ENCODE assay signal across 1 cellular context in the genomic region with DNA sequence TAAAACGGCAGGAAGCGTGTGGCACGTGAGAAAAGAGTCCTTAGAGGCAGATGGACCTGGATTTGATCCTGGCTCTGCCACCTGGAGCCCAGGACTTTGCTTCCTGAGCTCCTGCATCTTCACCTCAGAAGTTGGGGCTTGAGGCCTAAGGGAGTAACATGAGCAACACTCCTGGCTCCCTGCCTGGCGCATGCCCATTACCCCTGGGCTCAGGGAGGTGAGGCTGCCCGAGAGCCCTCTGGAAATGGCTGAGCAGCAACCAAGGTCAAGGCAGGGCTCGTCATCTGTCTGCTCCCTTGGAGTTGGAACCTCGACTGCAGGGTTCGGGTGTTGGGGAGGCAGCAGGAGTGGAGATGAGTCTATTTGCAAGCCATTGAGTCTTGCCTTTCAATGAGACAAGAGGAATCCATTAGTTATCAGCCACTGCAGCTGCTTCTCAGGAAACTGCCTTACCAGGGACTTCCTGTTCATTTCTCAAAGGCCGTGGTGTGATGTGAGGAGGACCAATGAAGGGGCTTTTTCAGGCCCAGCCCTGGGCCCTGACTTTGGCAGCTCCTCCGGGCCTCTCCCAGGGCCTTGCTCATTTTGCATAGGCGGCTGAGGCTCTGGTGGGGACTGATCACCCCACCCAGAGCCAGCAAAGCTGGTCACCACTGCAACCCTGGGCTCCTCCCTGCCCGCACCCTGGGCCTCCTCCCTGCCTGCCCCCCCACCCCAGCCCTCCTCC.
TF ChIP-seq lines count a peak whose summit lies in the region.

No MANE protein-coding gene starts in this region.

TF ChIP-seq in K562, 482 proteins besides CTCF, POLR2A, EP300 and RAD21 (continued from another document and continues in another):
- TF ChIP-seq CHD7 (IDR thresholded peaks at IDR 0.05; ENCODE audit: low read depth, low read length) (no peak), RBM17 (IDR thresholded peaks at IDR 0.05; ENCODE audit: borderline replicate concordance, low read depth, low read length) (no peak), FOS (IDR thresholded peaks at IDR 0.05; ENCODE audit: extremely low read depth, insufficient read length) (no peak), MLX (CRISPR knock-in tag; conservative IDR thresholded peaks at IDR 0.05) (no peak), BCL6 (CRISPR knock-in tag; IDR thresholded peaks at IDR 0.05) (no peak), SMARCE1 (IDR thresholded peaks at IDR 0.05) (no peak), PHF8 (IDR thresholded peaks at IDR 0.05; ENCODE audit: borderline replicate concordance, low read length) (peak; percentile 35; the same call in 1 of the 2 replicates), FOXO4 (CRISPR knock-in tag; IDR thresholded peaks at IDR 0.05) (peak; percentile 77; the same call in 1 of the 2 replicates), NFIC (IDR thresholded peaks at IDR 0.05) (peak; percentile 57), FOSL1 (tag; conservative IDR thresholded peaks at IDR 0.05) (0 out of 2 replicates have a peak, but pooled peaks have one; percentile 10), GABPB1 (CRISPR knock-in tag; IDR thresholded peaks at IDR 0.05) (peak; percentile 46; the same call in 1 of the 2 replicates), GTF3C2 (IDR thresholded peaks at IDR 0.05; ENCODE audit: borderline replicate concordance, extremely low read depth, insufficient read length) (no peak), ILK (tag; IDR thresholded peaks at IDR 0.05; ENCODE audit: borderline replicate concordance, low read depth) (no peak), RFX1 (IDR thresholded peaks at IDR 0.05) (no peak), KDM1A (IDR thresholded peaks at IDR 0.05) (no peak; a peak in 1 of 4 replicates), EGR1 (conservative IDR thresholded peaks at IDR 0.05) (no peak), LCOR (CRISPR knock-in tag; IDR thresholded peaks at IDR 0.05) (0 out of 2 replicates have a peak, but pooled peaks have one; percentile 21), HMG20A (CRISPR knock-in tag; conservative IDR thresholded peaks at IDR 0.05) (no peak)
- TF ChIP-seq, protein P1, sequence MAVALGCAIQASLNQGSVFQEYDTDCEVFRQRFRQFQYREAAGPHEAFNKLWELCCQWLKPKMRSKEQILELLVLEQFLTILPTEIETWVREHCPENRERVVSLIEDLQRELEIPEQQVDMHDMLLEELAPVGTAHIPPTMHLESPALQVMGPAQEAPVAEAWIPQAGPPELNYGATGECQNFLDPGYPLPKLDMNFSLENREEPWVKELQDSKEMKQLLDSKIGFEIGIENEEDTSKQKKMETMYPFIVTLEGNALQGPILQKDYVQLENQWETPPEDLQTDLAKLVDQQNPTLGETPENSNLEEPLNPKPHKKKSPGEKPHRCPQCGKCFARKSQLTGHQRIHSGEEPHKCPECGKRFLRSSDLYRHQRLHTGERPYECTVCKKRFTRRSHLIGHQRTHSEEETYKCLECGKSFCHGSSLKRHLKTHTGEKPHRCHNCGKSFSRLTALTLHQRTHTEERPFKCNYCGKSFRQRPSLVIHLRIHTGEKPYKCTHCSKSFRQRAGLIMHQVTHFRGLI (CRISPR knock-in tag; IDR thresholded peaks at IDR 0.05): no peak
- TF ChIP-seq, protein P2, sequence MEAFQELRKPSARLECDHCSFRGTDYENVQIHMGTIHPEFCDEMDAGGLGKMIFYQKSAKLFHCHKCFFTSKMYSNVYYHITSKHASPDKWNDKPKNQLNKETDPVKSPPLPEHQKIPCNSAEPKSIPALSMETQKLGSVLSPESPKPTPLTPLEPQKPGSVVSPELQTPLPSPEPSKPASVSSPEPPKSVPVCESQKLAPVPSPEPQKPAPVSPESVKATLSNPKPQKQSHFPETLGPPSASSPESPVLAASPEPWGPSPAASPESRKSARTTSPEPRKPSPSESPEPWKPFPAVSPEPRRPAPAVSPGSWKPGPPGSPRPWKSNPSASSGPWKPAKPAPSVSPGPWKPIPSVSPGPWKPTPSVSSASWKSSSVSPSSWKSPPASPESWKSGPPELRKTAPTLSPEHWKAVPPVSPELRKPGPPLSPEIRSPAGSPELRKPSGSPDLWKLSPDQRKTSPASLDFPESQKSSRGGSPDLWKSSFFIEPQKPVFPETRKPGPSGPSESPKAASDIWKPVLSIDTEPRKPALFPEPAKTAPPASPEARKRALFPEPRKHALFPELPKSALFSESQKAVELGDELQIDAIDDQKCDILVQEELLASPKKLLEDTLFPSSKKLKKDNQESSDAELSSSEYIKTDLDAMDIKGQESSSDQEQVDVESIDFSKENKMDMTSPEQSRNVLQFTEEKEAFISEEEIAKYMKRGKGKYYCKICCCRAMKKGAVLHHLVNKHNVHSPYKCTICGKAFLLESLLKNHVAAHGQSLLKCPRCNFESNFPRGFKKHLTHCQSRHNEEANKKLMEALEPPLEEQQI (IDR thresholded peaks at IDR 0.05): no peak
- TF ChIP-seq, protein P3, sequence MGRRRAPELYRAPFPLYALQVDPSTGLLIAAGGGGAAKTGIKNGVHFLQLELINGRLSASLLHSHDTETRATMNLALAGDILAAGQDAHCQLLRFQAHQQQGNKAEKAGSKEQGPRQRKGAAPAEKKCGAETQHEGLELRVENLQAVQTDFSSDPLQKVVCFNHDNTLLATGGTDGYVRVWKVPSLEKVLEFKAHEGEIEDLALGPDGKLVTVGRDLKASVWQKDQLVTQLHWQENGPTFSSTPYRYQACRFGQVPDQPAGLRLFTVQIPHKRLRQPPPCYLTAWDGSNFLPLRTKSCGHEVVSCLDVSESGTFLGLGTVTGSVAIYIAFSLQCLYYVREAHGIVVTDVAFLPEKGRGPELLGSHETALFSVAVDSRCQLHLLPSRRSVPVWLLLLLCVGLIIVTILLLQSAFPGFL (CRISPR knock-in tag; IDR thresholded peaks at IDR 0.05): no peak
- TF ChIP-seq, protein P4, sequence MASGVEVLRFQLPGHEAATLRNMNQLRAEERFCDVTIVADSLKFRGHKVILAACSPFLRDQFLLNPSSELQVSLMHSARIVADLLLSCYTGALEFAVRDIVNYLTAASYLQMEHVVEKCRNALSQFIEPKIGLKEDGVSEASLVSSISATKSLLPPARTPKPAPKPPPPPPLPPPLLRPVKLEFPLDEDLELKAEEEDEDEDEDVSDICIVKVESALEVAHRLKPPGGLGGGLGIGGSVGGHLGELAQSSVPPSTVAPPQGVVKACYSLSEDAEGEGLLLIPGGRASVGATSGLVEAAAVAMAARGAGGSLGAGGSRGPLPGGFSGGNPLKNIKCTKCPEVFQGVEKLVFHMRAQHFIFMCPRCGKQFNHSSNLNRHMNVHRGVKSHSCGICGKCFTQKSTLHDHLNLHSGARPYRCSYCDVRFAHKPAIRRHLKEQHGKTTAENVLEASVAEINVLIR (CRISPR knock-in tag; IDR thresholded peaks at IDR 0.05): no peak
- TF ChIP-seq, protein P5, sequence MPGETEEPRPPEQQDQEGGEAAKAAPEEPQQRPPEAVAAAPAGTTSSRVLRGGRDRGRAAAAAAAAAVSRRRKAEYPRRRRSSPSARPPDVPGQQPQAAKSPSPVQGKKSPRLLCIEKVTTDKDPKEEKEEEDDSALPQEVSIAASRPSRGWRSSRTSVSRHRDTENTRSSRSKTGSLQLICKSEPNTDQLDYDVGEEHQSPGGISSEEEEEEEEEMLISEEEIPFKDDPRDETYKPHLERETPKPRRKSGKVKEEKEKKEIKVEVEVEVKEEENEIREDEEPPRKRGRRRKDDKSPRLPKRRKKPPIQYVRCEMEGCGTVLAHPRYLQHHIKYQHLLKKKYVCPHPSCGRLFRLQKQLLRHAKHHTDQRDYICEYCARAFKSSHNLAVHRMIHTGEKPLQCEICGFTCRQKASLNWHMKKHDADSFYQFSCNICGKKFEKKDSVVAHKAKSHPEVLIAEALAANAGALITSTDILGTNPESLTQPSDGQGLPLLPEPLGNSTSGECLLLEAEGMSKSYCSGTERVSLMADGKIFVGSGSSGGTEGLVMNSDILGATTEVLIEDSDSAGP (CRISPR knock-in tag; IDR thresholded peaks at IDR 0.05): no peak
